In genomic region chr6:36441307-36441894, GRCh38 we compare ENCODE assay signal across 1 cellular context.
TF ChIP-seq lines count a peak whose summit lies in the region.

No MANE protein-coding gene starts in this region.

TF ChIP-seq in GM12878, 131 proteins besides CTCF, POLR2A, EP300 and RAD21 (continued from another document and continues in another):
- no peak for TF ChIP-seq ZNF592 (IDR thresholded peaks at IDR 0.05)
- no peak for TF ChIP-seq TARDBP (IDR thresholded peaks at IDR 0.05; ENCODE audit: borderline replicate concordance)
- TF ChIP-seq PKNOX1 (IDR thresholded peaks at IDR 0.05), result peak; percentile 92
- peak; percentile 67 for TF ChIP-seq ATF7 (IDR thresholded peaks at IDR 0.05; ENCODE audit: low read depth)
- TF ChIP-seq SMAD5 (IDR thresholded peaks at IDR 0.05; ENCODE audit: low read depth), result no peak
- TF ChIP-seq TBL1XR1 (IDR thresholded peaks at IDR 0.05; ENCODE audit: low read depth, low read length), result no peak
- TF ChIP-seq, protein P1, sequence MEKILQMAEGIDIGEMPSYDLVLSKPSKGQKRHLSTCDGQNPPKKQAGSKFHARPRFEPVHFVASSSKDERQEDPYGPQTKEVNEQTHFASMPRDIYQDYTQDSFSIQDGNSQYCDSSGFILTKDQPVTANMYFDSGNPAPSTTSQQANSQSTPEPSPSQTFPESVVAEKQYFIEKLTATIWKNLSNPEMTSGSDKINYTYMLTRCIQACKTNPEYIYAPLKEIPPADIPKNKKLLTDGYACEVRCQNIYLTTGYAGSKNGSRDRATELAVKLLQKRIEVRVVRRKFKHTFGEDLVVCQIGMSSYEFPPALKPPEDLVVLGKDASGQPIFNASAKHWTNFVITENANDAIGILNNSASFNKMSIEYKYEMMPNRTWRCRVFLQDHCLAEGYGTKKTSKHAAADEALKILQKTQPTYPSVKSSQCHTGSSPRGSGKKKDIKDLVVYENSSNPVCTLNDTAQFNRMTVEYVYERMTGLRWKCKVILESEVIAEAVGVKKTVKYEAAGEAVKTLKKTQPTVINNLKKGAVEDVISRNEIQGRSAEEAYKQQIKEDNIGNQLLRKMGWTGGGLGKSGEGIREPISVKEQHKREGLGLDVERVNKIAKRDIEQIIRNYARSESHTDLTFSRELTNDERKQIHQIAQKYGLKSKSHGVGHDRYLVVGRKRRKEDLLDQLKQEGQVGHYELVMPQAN (conservative IDR thresholded peaks at IDR 0.05), result no peak
- TF ChIP-seq KDM1A (IDR thresholded peaks at IDR 0.05; ENCODE audit: borderline replicate concordance), result no peak
- TF ChIP-seq MEF2B (IDR thresholded peaks at IDR 0.05; ENCODE audit: partially characterized antibody, poor library complexity, severe bottlenecking), result no peak
- TF ChIP-seq, protein P2, sequence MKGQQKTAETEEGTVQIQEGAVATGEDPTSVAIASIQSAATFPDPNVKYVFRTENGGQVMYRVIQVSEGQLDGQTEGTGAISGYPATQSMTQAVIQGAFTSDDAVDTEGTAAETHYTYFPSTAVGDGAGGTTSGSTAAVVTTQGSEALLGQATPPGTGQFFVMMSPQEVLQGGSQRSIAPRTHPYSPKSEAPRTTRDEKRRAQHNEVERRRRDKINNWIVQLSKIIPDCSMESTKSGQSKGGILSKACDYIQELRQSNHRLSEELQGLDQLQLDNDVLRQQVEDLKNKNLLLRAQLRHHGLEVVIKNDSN (IDR thresholded peaks at IDR 0.05; ENCODE audit: borderline replicate concordance, extremely low read length, insufficient read depth, low read depth, low read length), result no peak
- TF ChIP-seq ETV6 (conservative IDR thresholded peaks at IDR 0.05 in 1 of 2, IDR thresholded peaks at IDR 0.05 in 1 of 2; ENCODE audit: borderline replicate concordance in 1 of 2, low read depth in 1 of 2), result no peak
- TF ChIP-seq, protein P3, sequence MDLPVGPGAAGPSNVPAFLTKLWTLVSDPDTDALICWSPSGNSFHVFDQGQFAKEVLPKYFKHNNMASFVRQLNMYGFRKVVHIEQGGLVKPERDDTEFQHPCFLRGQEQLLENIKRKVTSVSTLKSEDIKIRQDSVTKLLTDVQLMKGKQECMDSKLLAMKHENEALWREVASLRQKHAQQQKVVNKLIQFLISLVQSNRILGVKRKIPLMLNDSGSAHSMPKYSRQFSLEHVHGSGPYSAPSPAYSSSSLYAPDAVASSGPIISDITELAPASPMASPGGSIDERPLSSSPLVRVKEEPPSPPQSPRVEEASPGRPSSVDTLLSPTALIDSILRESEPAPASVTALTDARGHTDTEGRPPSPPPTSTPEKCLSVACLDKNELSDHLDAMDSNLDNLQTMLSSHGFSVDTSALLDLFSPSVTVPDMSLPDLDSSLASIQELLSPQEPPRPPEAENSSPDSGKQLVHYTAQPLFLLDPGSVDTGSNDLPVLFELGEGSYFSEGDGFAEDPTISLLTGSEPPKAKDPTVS (IDR thresholded peaks at IDR 0.05; ENCODE audit: low read depth, low read length), result no peak
- no peak for TF ChIP-seq ZZZ3 (IDR thresholded peaks at IDR 0.05; ENCODE audit: control insufficient read depth, insufficient read length, low read depth)
- TF ChIP-seq ZSCAN29 (IDR thresholded peaks at IDR 0.05), result no peak
- TF ChIP-seq, protein P4, sequence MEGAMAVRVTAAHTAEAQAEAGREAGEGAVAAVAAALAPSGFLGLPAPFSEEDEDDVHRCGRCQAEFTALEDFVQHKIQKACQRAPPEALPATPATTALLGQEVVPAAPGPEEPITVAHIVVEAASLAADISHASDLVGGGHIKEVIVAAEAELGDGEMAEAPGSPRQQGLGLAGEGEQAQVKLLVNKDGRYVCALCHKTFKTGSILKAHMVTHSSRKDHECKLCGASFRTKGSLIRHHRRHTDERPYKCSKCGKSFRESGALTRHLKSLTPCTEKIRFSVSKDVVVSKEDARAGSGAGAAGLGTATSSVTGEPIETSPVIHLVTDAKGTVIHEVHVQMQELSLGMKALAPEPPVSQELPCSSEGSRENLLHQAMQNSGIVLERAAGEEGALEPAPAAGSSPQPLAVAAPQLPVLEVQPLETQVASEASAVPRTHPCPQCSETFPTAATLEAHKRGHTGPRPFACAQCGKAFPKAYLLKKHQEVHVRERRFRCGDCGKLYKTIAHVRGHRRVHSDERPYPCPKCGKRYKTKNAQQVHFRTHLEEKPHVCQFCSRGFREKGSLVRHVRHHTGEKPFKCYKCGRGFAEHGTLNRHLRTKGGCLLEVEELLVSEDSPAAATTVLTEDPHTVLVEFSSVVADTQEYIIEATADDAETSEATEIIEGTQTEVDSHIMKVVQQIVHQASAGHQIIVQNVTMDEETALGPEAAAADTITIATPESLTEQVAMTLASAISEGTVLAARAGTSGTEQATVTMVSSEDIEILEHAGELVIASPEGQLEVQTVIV (IDR thresholded peaks at IDR 0.05; ENCODE audit: borderline replicate concordance, partially characterized antibody), result peak; percentile 59
- TF ChIP-seq, protein P5, sequence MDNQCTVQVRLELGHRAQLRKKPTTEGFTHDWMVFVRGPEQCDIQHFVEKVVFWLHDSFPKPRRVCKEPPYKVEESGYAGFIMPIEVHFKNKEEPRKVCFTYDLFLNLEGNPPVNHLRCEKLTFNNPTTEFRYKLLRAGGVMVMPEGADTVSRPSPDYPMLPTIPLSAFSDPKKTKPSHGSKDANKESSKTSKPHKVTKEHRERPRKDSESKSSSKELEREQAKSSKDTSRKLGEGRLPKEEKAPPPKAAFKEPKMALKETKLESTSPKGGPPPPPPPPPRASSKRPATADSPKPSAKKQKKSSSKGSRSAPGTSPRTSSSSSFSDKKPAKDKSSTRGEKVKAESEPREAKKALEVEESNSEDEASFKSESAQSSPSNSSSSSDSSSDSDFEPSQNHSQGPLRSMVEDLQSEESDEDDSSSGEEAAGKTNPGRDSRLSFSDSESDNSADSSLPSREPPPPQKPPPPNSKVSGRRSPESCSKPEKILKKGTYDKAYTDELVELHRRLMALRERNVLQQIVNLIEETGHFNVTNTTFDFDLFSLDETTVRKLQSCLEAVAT (IDR thresholded peaks at IDR 0.05), result peak; percentile 73
- TF ChIP-seq MXI1 (IDR thresholded peaks at IDR 0.05; ENCODE audit: low read depth, low read length), result 0 out of 2 replicates have a peak, but pooled peaks have one; percentile 3
- no peak for TF ChIP-seq KAT2A (conservative IDR thresholded peaks at IDR 0.05; ENCODE audit: control insufficient read depth, low read depth, low read length)
- TF ChIP-seq ASH2L (IDR thresholded peaks at IDR 0.05; ENCODE audit: borderline replicate concordance, low read depth), result no peak
- TF ChIP-seq TCF3 (IDR thresholded peaks at IDR 0.05; ENCODE audit: borderline replicate concordance, insufficient read depth, low read depth, low read length), result no peak
- no peak for TF ChIP-seq CHD4 (IDR thresholded peaks at IDR 0.05)
- TF ChIP-seq, protein P6, sequence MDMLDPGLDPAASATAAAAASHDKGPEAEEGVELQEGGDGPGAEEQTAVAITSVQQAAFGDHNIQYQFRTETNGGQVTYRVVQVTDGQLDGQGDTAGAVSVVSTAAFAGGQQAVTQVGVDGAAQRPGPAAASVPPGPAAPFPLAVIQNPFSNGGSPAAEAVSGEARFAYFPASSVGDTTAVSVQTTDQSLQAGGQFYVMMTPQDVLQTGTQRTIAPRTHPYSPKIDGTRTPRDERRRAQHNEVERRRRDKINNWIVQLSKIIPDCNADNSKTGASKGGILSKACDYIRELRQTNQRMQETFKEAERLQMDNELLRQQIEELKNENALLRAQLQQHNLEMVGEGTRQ (IDR thresholded peaks at IDR 0.05; ENCODE audit: borderline replicate concordance, low read depth, low read length), result no peak
- TF ChIP-seq, protein P7, sequence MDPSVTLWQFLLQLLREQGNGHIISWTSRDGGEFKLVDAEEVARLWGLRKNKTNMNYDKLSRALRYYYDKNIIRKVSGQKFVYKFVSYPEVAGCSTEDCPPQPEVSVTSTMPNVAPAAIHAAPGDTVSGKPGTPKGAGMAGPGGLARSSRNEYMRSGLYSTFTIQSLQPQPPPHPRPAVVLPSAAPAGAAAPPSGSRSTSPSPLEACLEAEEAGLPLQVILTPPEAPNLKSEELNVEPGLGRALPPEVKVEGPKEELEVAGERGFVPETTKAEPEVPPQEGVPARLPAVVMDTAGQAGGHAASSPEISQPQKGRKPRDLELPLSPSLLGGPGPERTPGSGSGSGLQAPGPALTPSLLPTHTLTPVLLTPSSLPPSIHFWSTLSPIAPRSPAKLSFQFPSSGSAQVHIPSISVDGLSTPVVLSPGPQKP (IDR thresholded peaks at IDR 0.05; ENCODE audit: low read depth, low read length), result peak; percentile 77; the same call in 1 of the 2 replicates
- TF ChIP-seq STAT1 (conservative IDR thresholded peaks at IDR 0.05), result no peak
- no peak for TF ChIP-seq ZNF622 (IDR thresholded peaks at IDR 0.05)
- no peak for TF ChIP-seq CBFB (IDR thresholded peaks at IDR 0.05; ENCODE audit: low read depth)
- peak; percentile 36; the same call in 1 of the 2 replicates for TF ChIP-seq SPI1 (IDR thresholded peaks at IDR 0.05; ENCODE audit: borderline replicate concordance, insufficient read depth, low read depth, low read length)
- TF ChIP-seq PAX8 (IDR thresholded peaks at IDR 0.05), result no peak
- no peak for TF ChIP-seq NR2F1 (conservative IDR thresholded peaks at IDR 0.05)
- no peak for TF ChIP-seq HDAC6 (IDR thresholded peaks at IDR 0.05; ENCODE audit: unreplicated experiment)
- TF ChIP-seq JUND (IDR thresholded peaks at IDR 0.05; ENCODE audit: low read depth, low read length), result 0 out of 2 replicates have a peak, but pooled peaks have one; percentile 44
- TF ChIP-seq ZBTB40 (IDR thresholded peaks at IDR 0.05; ENCODE audit: borderline replicate concordance), result no peak; the same call in 1 of the 2 replicates
- TF ChIP-seq EED (IDR thresholded peaks at IDR 0.05; ENCODE audit: low read depth), result peak; percentile 67
- TF ChIP-seq SUZ12 (IDR thresholded peaks at IDR 0.05; ENCODE audit: unreplicated experiment), result no peak
- TF ChIP-seq CREB1 (IDR thresholded peaks at IDR 0.05; ENCODE audit: low read depth), result peak; percentile 98
- TF ChIP-seq SP1 (IDR thresholded peaks at IDR 0.05; ENCODE audit: low read depth, low read length), result no peak
- TF ChIP-seq CBX3 (IDR thresholded peaks at IDR 0.05; ENCODE audit: borderline replicate concordance, low read depth), result no peak
- no peak for TF ChIP-seq BRCA1 (IDR thresholded peaks at IDR 0.05; ENCODE audit: low read depth, low read length)
- TF ChIP-seq GATAD2B (conservative IDR thresholded peaks at IDR 0.05; ENCODE audit: low read depth), result 0 out of 2 replicates have a peak, but pooled peaks have one; percentile 14
- no peak for TF ChIP-seq FOS (IDR thresholded peaks at IDR 0.05; ENCODE audit: borderline replicate concordance, extremely low read depth, insufficient read length)
- TF ChIP-seq MEF2A (IDR thresholded peaks at IDR 0.05; ENCODE audit: insufficient read depth, low read depth, low read length), result no peak
